23 cellular contexts compared by ENCODE assay signal in genomic region chr5:3613726-3614125, GRCh38. TPM values are rescaled to one million over a fixed set of nuclear protein-coding genes. Genes with fewer than 3 reads are reported as not detected.
DNase-seq lines count a peak whose midpoint lies in the region; ATAC-seq and TF ChIP-seq lines count a peak whose summit lies in the region.
"Had no signal": no experiment of that assay in that cellular context is flagged by ENCODE, and none has a peak within 500 bp of the region (broad histone marks: within the 10 kb centered on the region; RNA-seq: fewer than 3 reads in every experiment).

No MANE protein-coding gene starts in this region.

- H3K79me2 ChIP-seq in DND-41 (ENCODE audit: insufficient read depth, low read length): no peaks in the 10 kb centered on the region

- H2AFZ ChIP-seq in DND-41 (ENCODE audit: low read depth, low read length): no peak overlapping the region; the same call in 1 of the 2 replicates
- H2AFZ ChIP-seq: GM23338 had no signal

- DNase-seq in DND-41: no peak
- DNase-seq in RWPE2 (ENCODE audit: low spot score): no peak
- DNase-seq in mesenteric fat pad (ENCODE audit: low spot score): peak; percentile 79
- DNase-seq in aorta: no peak
- DNase-seq in immature natural killer cell: no peak
- DNase-seq in SIG-M5 (lab: John Stamatoyannopoulos, UW): no peak
- DNase-seq in omental fat pad (ENCODE audit: low spot score): no peak
- DNase-seq: 8988T; ACHN; AML-193; BE2C; CD4-positive, alpha-beta T cell; CD8-positive, alpha-beta memory T cell; DMS 273 treated with DMSO at 0.1 percent for 48 hours; DMS79; GF-D8; H9 had no signal

- TF ChIP-seq CTCF in DND-41 (IDR thresholded peaks at IDR 0.05; ENCODE audit: borderline replicate concordance, extremely low read depth, low read length, poor library complexity, severe bottlenecking): no peak
- TF ChIP-seq CTCF in RWPE2 (IDR thresholded peaks at IDR 0.05; ENCODE audit: poor library complexity, severe bottlenecking): no peak
- no peak for TF ChIP-seq CTCF in omental fat pad (IDR thresholded peaks at IDR 0.05)

- H3K27me3 ChIP-seq in DND-41 (ENCODE audit: insufficient read depth, low read length, poor library complexity) (no peaks in the 10 kb centered on the region), RWPE2 (ENCODE audit: insufficient read depth, poor library complexity, severe bottlenecking) (no peaks in the 10 kb centered on the region), aorta (ENCODE audit: control insufficient read depth in 1 of 2, insufficient read depth in 2 of 2, low read length in 1 of 2) (no peaks in the 10 kb centered on the region)
- H3K27me3 ChIP-seq: BE2C; BLaER1 treated with 17β-estradiol and CSF1 and Interleukin-3, amounts not matched to agents 10 nM and 100 nM had no signal

- H3K36me3 Mint-ChIP-seq in immature natural killer cell: no peaks in the 10 kb centered on the region
- H3K36me3 Mint-ChIP-seq: CD14-positive monocyte; CD8-positive, alpha-beta memory T cell had no signal

- intact Hi-C loops in aorta (cut with DNase I): no loop called here

- ATAC-seq in DND-41 (ENCODE audit: insufficient read depth, low read depth) (peak; percentile 36; the same call in 2 of the 3 replicates), RWPE2 (ENCODE audit: low read depth) (no peak), aorta (ENCODE audit: low FRiP score) (peak; percentile 36), omental fat pad (ENCODE audit: low FRiP score) (no peak)
- ATAC-seq: A549, GM23338, HCT116 had no signal

- H3K9me3 Mint-ChIP-seq in immature natural killer cell: peaks cover 0 to 14% (median 0%) of the 10 kb centered on the region in 6 donors
- H3K9me3 Mint-ChIP-seq: CD4-positive, alpha-beta T cell; H9 had no signal

- 82% methylated on average over 9 to 10 of the region's 10 CpGs for WGBS in aorta, 2 donors

- H3K27ac ChIP-seq in DND-41 (ENCODE audit: low read length) (peak overlapping the region; percentile 31), RWPE2 (ENCODE audit: poor library complexity, severe bottlenecking) (peak overlapping the region; percentile 58), aorta (ENCODE audit: low read depth in 1 of 2, low read length in 2 of 2) (no peak overlapping the region)
- H3K27ac ChIP-seq: A549 had no signal

- no peaks in the 10 kb centered on the region for H3K9me3 ChIP-seq in DND-41 (ENCODE audit: insufficient read depth, low read length, severe bottlenecking)
- H3K9me3 ChIP-seq in RWPE2 (ENCODE audit: severe bottlenecking): peaks cover 4% of the 10 kb centered on the region
- no peaks in the 10 kb centered on the region for H3K9me3 ChIP-seq in aorta (ENCODE audit: control insufficient read depth, low read length)
- H3K9me3 ChIP-seq: A549; BE2C; BLaER1 treated with 17β-estradiol and CSF1 and Interleukin-3, amounts not matched to agents 10 nM and 100 nM had no signal

- H3K9ac ChIP-seq in DND-41 (ENCODE audit: low read depth, low read length): no peak overlapping the region
- H3K9ac ChIP-seq: BLaER1 treated with 17β-estradiol and CSF1 and Interleukin-3, amounts not matched to agents 10 nM and 100 nM had no signal

- no peaks in the 10 kb centered on the region for H3K36me3 ChIP-seq in DND-41 (ENCODE audit: insufficient read depth, low read length)
- no peaks in the 10 kb centered on the region for H3K36me3 ChIP-seq in RWPE2 (ENCODE audit: low read depth)
- H3K36me3 ChIP-seq in aorta (ENCODE audit: control insufficient read depth in 1 of 2, insufficient read depth in 2 of 2, low read length in 1 of 2): no peaks in the 10 kb centered on the region
- H3K36me3 ChIP-seq: BE2C had no signal

- no peaks in the 10 kb centered on the region for H3K4me1 Mint-ChIP-seq in immature natural killer cell
- H3K4me1 Mint-ChIP-seq: CD14-positive monocyte; CD8-positive, alpha-beta memory T cell had no signal

- no peaks in the 10 kb centered on the region for H4K20me1 ChIP-seq in DND-41 (ENCODE audit: insufficient read depth, low read length)
- H4K20me1 ChIP-seq: BLaER1 treated with 17β-estradiol and CSF1 and Interleukin-3, amounts not matched to agents 10 nM and 100 nM had no signal

- H3K4me3 ChIP-seq in DND-41 (ENCODE audit: low read depth in 1 of 2, low read length in 2 of 2) (no peak overlapping the region), RWPE2 (ENCODE audit: severe bottlenecking) (no peak overlapping the region), aorta (ENCODE audit: low read length in 2 of 2) (no peak overlapping the region)
- H3K4me3 ChIP-seq: A549; BLaER1 treated with 17β-estradiol and CSF1 and Interleukin-3, amounts not matched to agents 10 nM and 100 nM; GM23338 had no signal

- no peak overlapping the region for H3K4me3 Mint-ChIP-seq in immature natural killer cell
- H3K4me3 Mint-ChIP-seq: CD14-positive monocyte; CD4-positive, alpha-beta T cell; CD8-positive, alpha-beta memory T cell; GM23338; H9 had no signal

- peaks cover 15% of the 10 kb centered on the region for H3K4me1 ChIP-seq in DND-41 (ENCODE audit: insufficient read depth, low read length)
- peaks cover 4% of the 10 kb centered on the region for H3K4me1 ChIP-seq in RWPE2 (ENCODE audit: insufficient read depth, poor library complexity, severe bottlenecking)
- H3K4me1 ChIP-seq in aorta (ENCODE audit: control insufficient read depth in 1 of 2, insufficient read depth in 2 of 2, low read length in 2 of 2): no peaks in the 10 kb centered on the region
- H3K4me1 ChIP-seq: A549, BE2C had no signal

- peaks cover 0 to 13% (median 2%) of the 10 kb centered on the region in 3 donors for H3K27me3 Mint-ChIP-seq in immature natural killer cell (ENCODE audit: low read depth in 3 of 3)
- H3K27me3 Mint-ChIP-seq: CD8-positive, alpha-beta memory T cell had no signal

- no peak overlapping the region for H3K4me2 ChIP-seq in DND-41 (ENCODE audit: insufficient read depth, low read length)
- H3K4me2 ChIP-seq: A549; BLaER1 treated with 17β-estradiol and CSF1 and Interleukin-3, amounts not matched to agents 10 nM and 100 nM; GM23338 had no signal

- H3K27ac Mint-ChIP-seq in immature natural killer cell: no peak overlapping the region
- H3K27ac Mint-ChIP-seq: CD14-positive monocyte; CD4-positive, alpha-beta T cell; CD8-positive, alpha-beta memory T cell; GM23338; H9 had no signal

RNA-seq across cellular contexts. Expression of gene IRX1, which starts 18.1 kb away (rescaled TPM):
- not detected for total RNA-seq in mesenteric fat pad
- 1 to 10 TPM in 1 of 2 donors, not detected in 1; 4.3 TPM for total RNA-seq in aorta
- polyA plus RNA-seq in aorta: 1 to 10 TPM in 1 of 2 donors, not detected in 1; 1.5 TPM
- not detected for polyA plus RNA-seq in immature natural killer cell
- under 1 TPM in 3 of 4 donors, not detected in 1; 0.31 to 0.60 (median 0.47) TPM for total RNA-seq in omental fat pad
- total RNA-seq: CD4-positive, alpha-beta T cell; CD8-positive, alpha-beta memory T cell; G401 had no signal
- polyA plus RNA-seq: A549; CD14-positive monocyte; CD8-positive, alpha-beta memory T cell had no signal

Comparison
In these comparisons a context has a peak if more than half of its experiments do, and no peak if none do; other contexts are left out.
1. ATAC-seq: peak in DND-41 (single experiment) and aorta (single experiment); none in RWPE2 (single experiment) and omental fat pad (single experiment).
2. H3K27ac ChIP-seq: peak in DND-41 (single experiment) and RWPE2 (single experiment); none in aorta (0 of 2).